ENCODE assay signal across 10 cellular contexts in the genomic region with DNA sequence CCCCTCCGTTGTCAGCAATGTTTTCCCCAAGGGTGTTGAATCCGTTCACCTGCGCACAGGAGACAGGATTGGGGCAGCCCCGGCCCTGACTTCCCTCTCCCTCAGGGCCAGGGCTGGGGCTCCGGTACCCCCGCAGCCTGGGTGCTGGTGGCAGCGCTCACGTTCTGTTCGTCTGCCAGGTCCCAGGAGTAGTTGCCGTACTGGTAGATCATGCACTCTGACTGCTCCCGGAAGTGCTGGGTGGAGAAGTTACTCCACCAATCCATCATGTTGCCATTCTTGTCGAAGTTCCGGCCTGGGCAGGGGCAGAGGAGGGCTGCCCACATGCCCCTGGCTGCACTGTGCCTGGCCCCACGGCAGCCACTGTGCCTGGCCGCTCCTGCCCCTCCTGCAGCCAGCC. TPM values are rescaled to one million over a fixed set of nuclear protein-coding genes. Genes with fewer than 3 reads are reported as not detected.
A peak's percentile ranks its signal among the peaks of the same experiment; 100 is the strongest.
DNase-seq lines count a peak whose midpoint lies in the region; ATAC-seq and TF ChIP-seq lines count a peak whose summit lies in the region.
"Had no signal": no experiment of that assay in that cellular context is flagged by ENCODE, and none has a peak within 500 bp of the region (broad histone marks: within the 10 kb centered on the region; RNA-seq: fewer than 3 reads in every experiment).

No MANE protein-coding gene starts in this region.

- H3K27ac Mint-ChIP-seq in MCF 10A (ENCODE audit: low read depth, unreplicated experiment) (no peak overlapping the region), chondrocyte (ENCODE audit: unreplicated experiment) (no peak overlapping the region)
- H3K27ac Mint-ChIP-seq in T-helper 1 cell treated with Interleukin-12 subunit alpha and Interleukin-12 subunit beta and Interleukin-4 antibody, amounts not matched to agents 30 μg/mL and 1 μg/mL, for 36 hours: no peak overlapping the region
- H3K27ac Mint-ChIP-seq in stimulated activated memory B cell treated with anti-CD40 and anti-IgM and Interleukin-4, amounts not matched to agents 10 μg/mL and 1 μg/mL and 100 μg/mL, for 72 hours: peak overlapping the region; percentile 76
- no peak overlapping the region for H3K27ac Mint-ChIP-seq in activated T-helper 2 cell treated with anti-CD3 and anti-CD28 coated beads, Interferon-gamma antibody, Interleukin-2, Interleukin-4, amounts not matched to agents 10 μg/mL and 5 μg/mL and 100 μg/mL, durations not matched to agents 14 hours and 24 hours and 36 hours
- H3K27ac Mint-ChIP-seq: nephron had no signal

- H3K4me1 Mint-ChIP-seq in MCF 10A (ENCODE audit: insufficient read depth, unreplicated experiment): no peaks in the 10 kb centered on the region
- peaks cover 3% of the 10 kb centered on the region for H3K4me1 Mint-ChIP-seq in T-helper 1 cell treated with Interleukin-12 subunit alpha and Interleukin-12 subunit beta and Interleukin-4 antibody, amounts not matched to agents 30 μg/mL and 1 μg/mL, for 36 hours (ENCODE audit: low read depth)
- peaks cover 17% of the 10 kb centered on the region for H3K4me1 Mint-ChIP-seq in stimulated activated memory B cell treated with anti-CD40 and anti-IgM and Interleukin-4, amounts not matched to agents 10 μg/mL and 1 μg/mL and 100 μg/mL, for 72 hours
- H3K4me1 Mint-ChIP-seq in chondrocyte (ENCODE audit: low read depth): peaks cover 8% of the 10 kb centered on the region
- peaks cover 2% of the 10 kb centered on the region for H3K4me1 Mint-ChIP-seq in activated T-helper 2 cell treated with anti-CD3 and anti-CD28 coated beads, Interferon-gamma antibody, Interleukin-2, Interleukin-4, amounts not matched to agents 10 μg/mL and 5 μg/mL and 100 μg/mL, durations not matched to agents 14 hours and 24 hours and 36 hours (ENCODE audit: low read depth)
- H3K4me1 Mint-ChIP-seq: central memory CD8-positive, alpha-beta T cell; nephron had no signal

- no TSS peak for BruUV-seq in MCF 10A (replicated peaks; lab: Mats Ljungman, UMichigan)

- H3K9me3 Mint-ChIP-seq in MCF 10A (ENCODE audit: unreplicated experiment) (no peaks in the 10 kb centered on the region), chondrocyte (ENCODE audit: low read depth) (no peaks in the 10 kb centered on the region)
- H3K9me3 Mint-ChIP-seq in T-helper 1 cell treated with Interleukin-12 subunit alpha and Interleukin-12 subunit beta and Interleukin-4 antibody, amounts not matched to agents 30 μg/mL and 1 μg/mL, for 36 hours: no peaks in the 10 kb centered on the region
- no peaks in the 10 kb centered on the region for H3K9me3 Mint-ChIP-seq in stimulated activated memory B cell treated with anti-CD40 and anti-IgM and Interleukin-4, amounts not matched to agents 10 μg/mL and 1 μg/mL and 100 μg/mL, for 72 hours
- no peaks in the 10 kb centered on the region for H3K9me3 Mint-ChIP-seq in activated T-helper 2 cell treated with anti-CD3 and anti-CD28 coated beads, Interferon-gamma antibody, Interleukin-2, Interleukin-4, amounts not matched to agents 10 μg/mL and 5 μg/mL and 100 μg/mL, durations not matched to agents 14 hours and 24 hours and 36 hours
- H3K9me3 Mint-ChIP-seq: central memory CD8-positive, alpha-beta T cell; nephron had no signal

- TF ChIP-seq CTCF in MCF 10A (IDR thresholded peaks at IDR 0.05; ENCODE audit: unreplicated experiment) (no peak), chondrocyte (IDR thresholded peaks at IDR 0.05) (no peak), GM10266 (IDR thresholded peaks at IDR 0.05; ENCODE audit: control insufficient read depth, insufficient read depth, low read depth, missing control alignments) (no peak)

- no peak for ATAC-seq in stimulated activated memory B cell treated with anti-CD40 and anti-IgM and Interleukin-4, amounts not matched to agents 10 μg/mL and 1 μg/mL and 100 μg/mL, for 72 hours

- CTCF ChIA-PET in MCF 10A (lab: Yijun Ruan, JAX): no interaction called here

- in situ Hi-C loops in T47D (cut with HindIII; ENCODE audit: low pct_unique_long_range_greater_than_20kb, low sequenced_read_pairs): no loop called here

- H3K36me3 Mint-ChIP-seq in MCF 10A (ENCODE audit: insufficient read depth, unreplicated experiment): peaks cover 6% of the 10 kb centered on the region
- H3K36me3 Mint-ChIP-seq in T-helper 1 cell treated with Interleukin-12 subunit alpha and Interleukin-12 subunit beta and Interleukin-4 antibody, amounts not matched to agents 30 μg/mL and 1 μg/mL, for 36 hours (ENCODE audit: low read depth): peaks cover 4% of the 10 kb centered on the region
- peaks cover 5% of the 10 kb centered on the region for H3K36me3 Mint-ChIP-seq in stimulated activated memory B cell treated with anti-CD40 and anti-IgM and Interleukin-4, amounts not matched to agents 10 μg/mL and 1 μg/mL and 100 μg/mL, for 72 hours
- H3K36me3 Mint-ChIP-seq in chondrocyte (ENCODE audit: low read depth): no peaks in the 10 kb centered on the region
- peaks cover 4% of the 10 kb centered on the region for H3K36me3 Mint-ChIP-seq in activated T-helper 2 cell treated with anti-CD3 and anti-CD28 coated beads, Interferon-gamma antibody, Interleukin-2, Interleukin-4, amounts not matched to agents 10 μg/mL and 5 μg/mL and 100 μg/mL, durations not matched to agents 14 hours and 24 hours and 36 hours (ENCODE audit: low read depth)

- H3K4me3 Mint-ChIP-seq in MCF 10A (ENCODE audit: unreplicated experiment): no peak overlapping the region
- H3K4me3 Mint-ChIP-seq in T-helper 1 cell treated with Interleukin-12 subunit alpha and Interleukin-12 subunit beta and Interleukin-4 antibody, amounts not matched to agents 30 μg/mL and 1 μg/mL, for 36 hours: peak overlapping the region; percentile 51
- no peak overlapping the region for H3K4me3 Mint-ChIP-seq in stimulated activated memory B cell treated with anti-CD40 and anti-IgM and Interleukin-4, amounts not matched to agents 10 μg/mL and 1 μg/mL and 100 μg/mL, for 72 hours
- no peak overlapping the region for H3K4me3 Mint-ChIP-seq in chondrocyte (ENCODE audit: unreplicated experiment)
- no peak overlapping the region for H3K4me3 Mint-ChIP-seq in activated T-helper 2 cell treated with anti-CD3 and anti-CD28 coated beads, Interferon-gamma antibody, Interleukin-2, Interleukin-4, amounts not matched to agents 10 μg/mL and 5 μg/mL and 100 μg/mL, durations not matched to agents 14 hours and 24 hours and 36 hours (ENCODE audit: low read depth)
- H3K4me3 Mint-ChIP-seq: central memory CD8-positive, alpha-beta T cell; nephron had no signal

- DNase-seq in T47D (ENCODE audit: low read depth in 1 of 2, low spot score in 1 of 2): peak; percentile 70 to 77
- no peak for DNase-seq in MCF 10A (ENCODE audit: unreplicated experiment)
- DNase-seq in islet precursor cell: peak; percentile 50
- DNase-seq in chondrocyte (ENCODE audit: low spot score): no peak
- no peak for DNase-seq in GM10266 (ENCODE audit: extremely low spot score)
- DNase-seq in activated T-helper 2 cell treated with anti-CD3 and anti-CD28 coated beads, Interferon-gamma antibody, Interleukin-2, Interleukin-4, amounts not matched to agents 10 μg/mL and 5 μg/mL and 100 μg/mL, durations not matched to agents 14 hours and 24 hours and 36 hours (ENCODE audit: low spot score): no peak

- POLR2A ChIA-PET in MCF 10A (lab: Yijun Ruan, JAX): no interaction called here

- intact Hi-C loops in MCF 10A (cut with micrococcal nuclease): no loop called here
- intact Hi-C loops in activated T-helper 2 cell treated with anti-CD3 and anti-CD28 coated beads, Interferon-gamma antibody, Interleukin-2, Interleukin-4, amounts not matched to agents 10 μg/mL and 5 μg/mL and 100 μg/mL, durations not matched to agents 14 hours and 24 hours and 36 hours (cut with micrococcal nuclease): no loop called here

- H3K27me3 Mint-ChIP-seq in MCF 10A (ENCODE audit: insufficient read depth, unreplicated experiment) (peaks cover 1% of the 10 kb centered on the region), chondrocyte (ENCODE audit: low read depth) (peaks cover 3% of the 10 kb centered on the region)
- no peaks in the 10 kb centered on the region for H3K27me3 Mint-ChIP-seq in T-helper 1 cell treated with Interleukin-12 subunit alpha and Interleukin-12 subunit beta and Interleukin-4 antibody, amounts not matched to agents 30 μg/mL and 1 μg/mL, for 36 hours (ENCODE audit: low read depth)
- H3K27me3 Mint-ChIP-seq in stimulated activated memory B cell treated with anti-CD40 and anti-IgM and Interleukin-4, amounts not matched to agents 10 μg/mL and 1 μg/mL and 100 μg/mL, for 72 hours: peaks cover 29% of the 10 kb centered on the region
- no peaks in the 10 kb centered on the region for H3K27me3 Mint-ChIP-seq in activated T-helper 2 cell treated with anti-CD3 and anti-CD28 coated beads, Interferon-gamma antibody, Interleukin-2, Interleukin-4, amounts not matched to agents 10 μg/mL and 5 μg/mL and 100 μg/mL, durations not matched to agents 14 hours and 24 hours and 36 hours (ENCODE audit: low read depth)

RNA-seq across cellular contexts. Expression of a gene that starts 6.1 kb away (rescaled TPM):
- total RNA-seq in MCF 10A (2022) (10.3 and 12.6 TPM in 2 replicates), chondrocyte (20.4 to 25.6 TPM (median 22.4 TPM) in 3 replicates)
- total RNA-seq in activated T-helper 2 cell treated with anti-CD3 and anti-CD28 coated beads, Interferon-gamma antibody, Interleukin-2, Interleukin-4, amounts not matched to agents 10 μg/mL and 5 μg/mL and 100 μg/mL, durations not matched to agents 14 hours and 24 hours and 36 hours: 26.5 and 28.4 TPM in 2 replicates

RNA-seq across cellular contexts. Expression of a gene that starts 36.5 kb away (rescaled TPM):
- total RNA-seq in MCF 10A (2022) (4.2 and 4.6 TPM in 2 replicates), chondrocyte (0.95 to 2.5 TPM (median 1.1 TPM) in 3 replicates)
- 191 and 199 TPM in 2 replicates for total RNA-seq in activated T-helper 2 cell treated with anti-CD3 and anti-CD28 coated beads, Interferon-gamma antibody, Interleukin-2, Interleukin-4, amounts not matched to agents 10 μg/mL and 5 μg/mL and 100 μg/mL, durations not matched to agents 14 hours and 24 hours and 36 hours

RNA-seq across cellular contexts. Expression of a gene that starts 40.1 kb away (rescaled TPM):
- not detected in 2 replicates for total RNA-seq in MCF 10A (2022)
- total RNA-seq in chondrocyte: 0.62 to 0.92 TPM in 2 of 3 replicates, not detected in the other
- total RNA-seq in activated T-helper 2 cell treated with anti-CD3 and anti-CD28 coated beads, Interferon-gamma antibody, Interleukin-2, Interleukin-4, amounts not matched to agents 10 μg/mL and 5 μg/mL and 100 μg/mL, durations not matched to agents 14 hours and 24 hours and 36 hours: 0.73 and 1.2 TPM in 2 replicates

Comparison
In these comparisons a context has a peak if more than half of its experiments do, and no peak if none do; other contexts are left out.
1. DNase-seq: peak in T47D (2 of 2) and islet precursor cell (single experiment); none in MCF 10A (single experiment), chondrocyte (single experiment), GM10266 (single experiment) and activated T-helper 2 cell treated with anti-CD3 and anti-CD28 coated beads, Interferon-gamma antibody, Interleukin-2, Interleukin-4, amounts not matched to agents 10 μg/mL and 5 μg/mL and 100 μg/mL, durations not matched to agents 14 hours and 24 hours and 36 hours (single experiment).
2. RNA of a gene that starts 36.5 kb away (total RNA-seq): 191 to 199 TPM in activated T-helper 2 cell treated with anti-CD3 and anti-CD28 coated beads, Interferon-gamma antibody, Interleukin-2, Interleukin-4, amounts not matched to agents 10 μg/mL and 5 μg/mL and 100 μg/mL, durations not matched to agents 14 hours and 24 hours and 36 hours; 4.2 to 4.6 TPM in MCF 10A and 0.95 to 2.5 TPM in chondrocyte; every median in the first group is over 10 times any median in the second.